1 cellular context compared by ENCODE assay signal in genomic region chr19:10339977-10340376, GRCh38.
TF ChIP-seq lines count a peak whose summit lies in the region.

No MANE protein-coding gene starts in this region.

TF ChIP-seq in H1, 55 proteins besides CTCF, POLR2A, EP300 and RAD21:
- no peak for TF ChIP-seq YY1 (IDR thresholded peaks at IDR 0.05; ENCODE audit: low read depth, low read length)
- no peak for TF ChIP-seq MAFK (IDR thresholded peaks at IDR 0.05; ENCODE audit: low read depth, low read length)
- TF ChIP-seq SIN3A (conservative IDR thresholded peaks at IDR 0.05 in 1 of 2, IDR thresholded peaks at IDR 0.05 in 1 of 2; ENCODE audit: low read depth in 1 of 2, low read length in 2 of 2), result no peak
- TF ChIP-seq GTF2F1 (IDR thresholded peaks at IDR 0.05; ENCODE audit: borderline replicate concordance, low read depth, low read length), result no peak
- no peak for TF ChIP-seq KDM4A (IDR thresholded peaks at IDR 0.05; ENCODE audit: low read depth, low read length, severe bottlenecking)
- no peak for TF ChIP-seq HDAC2 (IDR thresholded peaks at IDR 0.05; ENCODE audit: borderline replicate concordance in 1 of 2, low read depth in 2 of 2, low read length in 2 of 2)
- no peak for TF ChIP-seq TAF1 (IDR thresholded peaks at IDR 0.05; ENCODE audit: low read depth, low read length)
- no peak for TF ChIP-seq JUN (IDR thresholded peaks at IDR 0.05; ENCODE audit: low read depth, low read length)
- no peak for TF ChIP-seq NRF1 (IDR thresholded peaks at IDR 0.05; ENCODE audit: low read depth, low read length)
- no peak for TF ChIP-seq KDM1A (IDR thresholded peaks at IDR 0.05; ENCODE audit: borderline replicate concordance, low read length)
- no peak for TF ChIP-seq BRCA1 (IDR thresholded peaks at IDR 0.05; ENCODE audit: low read depth, low read length)
